Comparison of ENCODE assay signal across 30 cellular contexts in the genomic region with DNA sequence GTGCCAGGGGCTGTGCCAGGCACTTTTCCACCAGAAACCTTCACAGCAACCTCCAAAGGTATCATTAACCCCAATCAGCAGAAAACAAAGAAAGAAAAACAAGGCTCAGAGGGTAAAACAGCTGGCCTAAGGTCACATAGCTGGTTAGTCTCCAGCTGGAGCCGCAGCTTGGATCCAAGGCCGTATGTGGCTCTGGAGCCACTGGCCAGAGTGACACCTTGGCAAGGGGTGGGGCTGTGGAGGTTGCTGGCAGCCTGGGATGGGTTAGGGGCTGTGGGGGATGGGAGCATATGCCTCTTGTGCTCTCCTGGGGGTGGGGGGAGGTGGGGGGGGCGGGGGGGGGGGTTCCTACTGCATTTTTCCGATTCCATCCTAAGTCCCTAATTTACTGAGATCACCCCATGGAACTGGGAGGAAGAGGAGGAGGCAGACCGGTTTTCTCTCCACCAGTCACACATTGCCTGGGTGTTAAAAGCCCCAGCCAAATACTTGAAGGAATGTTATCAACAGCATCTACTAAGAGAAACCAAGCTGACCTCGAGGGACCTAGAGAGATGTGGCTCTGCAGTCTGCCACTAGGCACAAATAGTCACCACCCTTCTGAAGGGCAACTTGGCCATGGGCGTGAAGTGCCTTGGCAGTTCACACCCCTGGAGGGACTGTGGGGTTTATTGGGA. TPM values are rescaled to one million over a fixed set of nuclear protein-coding genes. Genes with fewer than 3 reads are reported as not detected.
"Had no signal": no experiment of that assay in that cellular context is flagged by ENCODE, and none has a peak within 500 bp of the region (broad histone marks: within the 10 kb centered on the region; RNA-seq: fewer than 3 reads in every experiment).

No MANE protein-coding gene starts in this region.

- H3K4me1 Mint-ChIP-seq: T-cell had no signal

- H3K4me3 Mint-ChIP-seq: activated naive CD8-positive, alpha-beta T cell treated with anti-CD3 and anti-CD28 coated beads, Interleukin-2, amount 50 U/mL, for 24 hours; immature natural killer cell; mesothelial cell of epicardium; naive thymus-derived CD8-positive, alpha-beta T cell; neural progenitor cell; stimulated activated naive CD8-positive, alpha-beta T cell treated with anti-CD3 and anti-CD28 coated beads, Interleukin-15, amount 100 ng/mL, for 72 hours; T-cell; T-helper 2 cell treated with Interferon-gamma antibody and Interleukin-4, amounts not matched to agents 5 μg/mL and 100 μg/mL, for 36 hours had no signal

- H3K27ac ChIP-seq: brain microvascular endothelial cell, left ventricle myocardium inferior, neural progenitor cell, prostate gland, right atrium auricular region, vagina, WERI-Rb-1 had no signal

- H3K4me1 ChIP-seq: prostate gland, vagina had no signal

- H3K9me3 Mint-ChIP-seq: activated naive CD8-positive, alpha-beta T cell treated with anti-CD3 and anti-CD28 coated beads, Interleukin-2, amount 50 U/mL, for 24 hours; immature natural killer cell; stimulated activated naive CD8-positive, alpha-beta T cell treated with anti-CD3 and anti-CD28 coated beads, Interleukin-15, amount 100 ng/mL, for 72 hours; T-cell had no signal

- H2AFZ ChIP-seq: neural progenitor cell had no signal

- H3K27ac Mint-ChIP-seq: activated naive CD8-positive, alpha-beta T cell treated with anti-CD3 and anti-CD28 coated beads, Interleukin-2, amount 50 U/mL, for 24 hours; immature natural killer cell; neural progenitor cell; stimulated activated naive CD8-positive, alpha-beta T cell treated with anti-CD3 and anti-CD28 coated beads, Interleukin-15, amount 100 ng/mL, for 72 hours; T-cell; T-helper 2 cell treated with Interferon-gamma antibody and Interleukin-4, amounts not matched to agents 5 μg/mL and 100 μg/mL, for 36 hours had no signal

- H3K36me3 ChIP-seq: brain microvascular endothelial cell, prostate gland, right atrium auricular region, transverse colon, vagina, WERI-Rb-1 had no signal

- H3K27me3 Mint-ChIP-seq: stimulated activated naive CD8-positive, alpha-beta T cell treated with anti-CD3 and anti-CD28 coated beads, Interleukin-15, amount 100 ng/mL, for 72 hours had no signal

- H3K4me2 ChIP-seq: neural progenitor cell had no signal

- H3K9me3 ChIP-seq: left ventricle myocardium inferior, prostate gland, right atrium auricular region, transverse colon, vagina had no signal

- H3K4me3 ChIP-seq: left ventricle myocardium inferior, neural progenitor cell, prostate gland, right atrium auricular region, transverse colon, vagina had no signal

- H3K36me3 Mint-ChIP-seq: neural progenitor cell, T-cell had no signal

- ATAC-seq: activated naive CD8-positive, alpha-beta T cell treated with anti-CD3 and anti-CD28 coated beads, Interleukin-2, amount 50 U/mL, for 24 hours; esophagus mucosa; naive thymus-derived CD8-positive, alpha-beta T cell; stimulated activated naive CD8-positive, alpha-beta T cell treated with anti-CD3 and anti-CD28 coated beads, Interleukin-15, amount 100 ng/mL, for 72 hours; T-cell had no signal

- DNase-seq: activated CD4-positive, alpha-beta T cell treated with anti-CD3 and anti-CD28 coated beads, Interleukin-2, amount 50 U/mL, for 1 hour; activated CD4-positive, CD25-positive, alpha-beta regulatory T cell treated with anti-CD3 and anti-CD28 coated beads, Interleukin-2, amount 50 U/mL, for 72 hours; activated effector memory CD4-positive, alpha-beta T cell treated with anti-CD3 and anti-CD28 coated beads, Interleukin-2, amount 50 U/mL, for 16 hours; activated naive CD4-positive, alpha-beta T cell treated with anti-CD3 and anti-CD28 coated beads, Interleukin-2, amount 50 U/mL, for 16 hours; activated naive CD8-positive, alpha-beta T cell treated with anti-CD3 and anti-CD28 coated beads, Interleukin-2, amount 50 U/mL, for 24 hours; activated T-cell treated with anti-CD3 and anti-CD28 coated beads for 4 hours; brain microvascular endothelial cell; central memory CD4-positive, alpha-beta T cell; effector memory CD4-positive, alpha-beta T cell; foreskin melanocyte; immature natural killer cell; kidney glomerular epithelial cell; left ventricle myocardium inferior; naive thymus-derived CD8-positive, alpha-beta T cell; stimulated activated CD4-positive, alpha-beta T cell treated with anti-CD3 and anti-CD28 coated beads, Interleukin-12 subunit alpha, Interleukin-12 subunit beta, amount 100 ng/mL, for 4 hours; stimulated activated CD4-positive, alpha-beta T cell treated with anti-CD3 and anti-CD28 coated beads, Interleukin-4, amount 100 ng/mL, for 4 hours; stimulated activated naive CD8-positive, alpha-beta T cell treated with anti-CD3 and anti-CD28 coated beads, Interleukin-15, amount 100 ng/mL, for 72 hours; T-cell; transverse colon; WERI-Rb-1 had no signal

- H3K27me3 ChIP-seq: brain microvascular endothelial cell, neural progenitor cell, right atrium auricular region, transverse colon, vagina had no signal

RNA-seq across cellular contexts. Expression of a gene that starts 8.0 kb away (rescaled TPM):
- total RNA-seq: dermis microvascular lymphatic vessel endothelial cell, lung microvascular endothelial cell had no signal

RNA-seq across cellular contexts. Expression of a gene that starts 20.4 kb away (rescaled TPM):
- total RNA-seq: activated CD8-positive, alpha-beta memory T cell treated with anti-CD3 and anti-CD28 coated beads for 36 hours; dermis microvascular lymphatic vessel endothelial cell; lung microvascular endothelial cell had no signal
- polyA plus RNA-seq: immature natural killer cell had no signal
